ENCODE assay signal across 10 cellular contexts in the genomic region with DNA sequence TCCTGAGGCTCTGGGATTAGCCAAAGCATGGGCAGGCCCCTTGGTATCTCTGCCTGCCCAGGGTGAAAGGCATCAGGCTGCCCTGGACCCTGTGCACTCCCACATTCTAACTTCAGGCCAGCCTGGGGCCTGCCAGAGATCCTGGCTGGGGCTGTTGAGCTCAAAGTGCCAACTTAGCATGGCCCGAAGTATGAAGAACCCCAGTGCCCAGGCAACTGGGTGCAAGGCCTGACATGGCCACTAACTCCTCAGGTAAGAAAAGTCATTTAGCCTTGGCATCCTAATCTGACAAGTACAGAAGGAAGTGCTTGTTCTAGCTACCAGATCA. TPM values are rescaled to one million over a fixed set of nuclear protein-coding genes. Genes with fewer than 3 reads are reported as not detected.
A peak's percentile ranks its signal among the peaks of the same experiment; 100 is the strongest.
DNase-seq lines count a peak whose midpoint lies in the region; ATAC-seq and TF ChIP-seq lines count a peak whose summit lies in the region.
"Had no signal": no experiment of that assay in that cellular context is flagged by ENCODE, and none has a peak within 500 bp of the region (broad histone marks: within the 10 kb centered on the region; RNA-seq: fewer than 3 reads in every experiment).

No MANE protein-coding gene starts in this region.

- H3K27me3 Mint-ChIP-seq in CD4-positive, CD25-positive, alpha-beta regulatory T cell, result no peaks in the 10 kb centered on the region
- no peaks in the 10 kb centered on the region for H3K27me3 Mint-ChIP-seq in activated CD4-positive, alpha-beta memory T cell treated with anti-CD3 and anti-CD28 coated beads, Interleukin-2, amount 10 ng/mL, durations not matched to agents 7 days and 5 days

- peaks cover 100% of the 10 kb centered on the region for H3K4me1 ChIP-seq in CD4-positive, CD25-positive, alpha-beta regulatory T cell (ENCODE audit: control insufficient read depth, insufficient read depth, low read length, poor library complexity, severe bottlenecking)
- H3K4me1 ChIP-seq in heart right ventricle (peaks cover 68 to 100% (median 96%) of the 10 kb centered on the region in 9 donors), psoas muscle (peaks cover 94% of the 10 kb centered on the region)

- peaks cover 23 to 100% (median 74%) of the 10 kb centered on the region in 4 donors for H3K4me1 Mint-ChIP-seq in CD4-positive, CD25-positive, alpha-beta regulatory T cell
- peaks cover 100% of the 10 kb centered on the region for H3K4me1 Mint-ChIP-seq in activated CD4-positive, alpha-beta memory T cell treated with anti-CD3 and anti-CD28 coated beads, Interleukin-2, amount 10 ng/mL, durations not matched to agents 7 days and 5 days

- DNase-seq in CD4-positive, CD25-positive, alpha-beta regulatory T cell, result no peak
- no peak for DNase-seq in activated CD4-positive, alpha-beta memory T cell treated with anti-CD3 and anti-CD28 coated beads, Interleukin-2, amount 10 ng/mL, durations not matched to agents 7 days and 5 days
- no peak for DNase-seq in heart right ventricle
- peak in 1 of 2 donors; percentile 47 for DNase-seq in psoas muscle
- DNase-seq in COLO829 (ENCODE audit: low spot score), result no peak
- no peak for DNase-seq in NOMO-1 treated with DMSO at 0.1 percent for 48 hours (lab: John Stamatoyannopoulos, UW; ENCODE audit: unreplicated experiment)
- DNase-seq in ACHN, result no peak
- DNase-seq in NCI-H526 (lab: John Stamatoyannopoulos, UW), result no peak
- DNase-seq: Calu3, NCI-H526 treated with DMSO at 0.1 percent for 48 hours had no signal

- intact Hi-C loops in heart right ventricle (cut with DNase I), result loop anchor here in 5 of 10 donors (2.0 to 5.0 kb wide), 4 partner anchors 36 to 54 kb away; partner anchors contain the start of gene FAM53B (in 1 of the 5)
- intact Hi-C loops in psoas muscle (cut with DNase I), result loop anchor here in 1 of 2 donors (5.0 kb wide), 1 partner anchor 36 kb away; no protein-coding TSS in a partner anchor

- TF ChIP-seq CTCF in heart right ventricle (IDR thresholded peaks at IDR 0.05) (no peak), psoas muscle (IDR thresholded peaks at IDR 0.05) (no peak)

- H3K4me3 ChIP-seq in CD4-positive, CD25-positive, alpha-beta regulatory T cell (ENCODE audit: low read depth, low read length), result no peak overlapping the region
- no peak overlapping the region for H3K4me3 ChIP-seq in heart right ventricle
- no peak overlapping the region for H3K4me3 ChIP-seq in psoas muscle

- in situ Hi-C loops in ACHN (cut with HindIII; ENCODE audit: low pct_ligation_motif_present, low pct_unique_long_range_greater_than_20kb, low sequenced_read_pairs), result no loop called here

- CTCF ChIA-PET in activated CD4-positive, alpha-beta memory T cell treated with anti-CD3 and anti-CD28 coated beads, Interleukin-2, amount 10 ng/mL, durations not matched to agents 7 days and 5 days (lab: Charles Lee), result interaction anchor here (1.5 to 11.4 kb wide), 4 partner anchors 11 to 53 kb away, joined by 6 to 162 read pairs (median 13); no protein-coding TSS in a partner anchor

- ATAC-seq in CD4-positive, CD25-positive, alpha-beta regulatory T cell (ENCODE audit: low read depth in 2 of 2), result no peak
- ATAC-seq in heart right ventricle (peak in 3 of 8 donors; percentile 1 to 9 (median 8)), psoas muscle (no peak)

- POLR2A ChIA-PET in activated CD4-positive, alpha-beta memory T cell treated with anti-CD3 and anti-CD28 coated beads, Interleukin-2, amount 10 ng/mL, durations not matched to agents 7 days and 5 days (lab: Charles Lee), result interaction anchor here (0.9 to 15.0 kb wide), 9 partner anchors 8 to 82 kb away, joined by 3 to 460 read pairs (median 7); no protein-coding TSS in a partner anchor

- H3K9me3 ChIP-seq in CD4-positive, CD25-positive, alpha-beta regulatory T cell (ENCODE audit: control insufficient read depth in 2 of 2, low read length in 2 of 2), result no peaks in the 10 kb centered on the region
- no peaks in the 10 kb centered on the region for H3K9me3 ChIP-seq in heart right ventricle
- H3K9me3 ChIP-seq in psoas muscle, result no peaks in the 10 kb centered on the region

- peaks cover 17% of the 10 kb centered on the region for H3K36me3 ChIP-seq in CD4-positive, CD25-positive, alpha-beta regulatory T cell (ENCODE audit: control insufficient read depth, insufficient read depth, low read length)
- peaks cover 0 to 30% (median 0%) of the 10 kb centered on the region in 9 donors for H3K36me3 ChIP-seq in heart right ventricle
- peaks cover 0 to 3% of the 10 kb centered on the region in 2 donors for H3K36me3 ChIP-seq in psoas muscle (ENCODE audit: insufficient read depth in 1 of 2, low read depth in 1 of 2)

- 44 to 56% methylated on average over 1 of the region's 1 CpG for WGBS in heart right ventricle, 2 donors
- WGBS in psoas muscle, 3 donors, result 0 to 53% (median 23%) methylated on average over 1 of the region's 1 CpG

- H3K27ac ChIP-seq in CD4-positive, CD25-positive, alpha-beta regulatory T cell (ENCODE audit: insufficient read depth, low read length, poor library complexity, severe bottlenecking), result peak overlapping the region; percentile 94
- H3K27ac ChIP-seq in heart right ventricle, result peak overlapping the region; percentile 74 to 98 (median 91)
- peak overlapping the region; percentile 92 for H3K27ac ChIP-seq in psoas muscle

- H3K4me3 Mint-ChIP-seq in CD4-positive, CD25-positive, alpha-beta regulatory T cell, result peak overlapping the region; percentile 68 to 90 (median 74)
- no peak overlapping the region for H3K4me3 Mint-ChIP-seq in activated CD4-positive, alpha-beta memory T cell treated with anti-CD3 and anti-CD28 coated beads, Interleukin-2, amount 10 ng/mL, durations not matched to agents 7 days and 5 days

- H3K36me3 Mint-ChIP-seq in CD4-positive, CD25-positive, alpha-beta regulatory T cell, result peaks cover 29% of the 10 kb centered on the region
- H3K36me3 Mint-ChIP-seq in activated CD4-positive, alpha-beta memory T cell treated with anti-CD3 and anti-CD28 coated beads, Interleukin-2, amount 10 ng/mL, durations not matched to agents 7 days and 5 days (ENCODE audit: low read depth), result peaks cover 69% of the 10 kb centered on the region

- peak overlapping the region; percentile 90 to 100 (median 97) for H3K27ac Mint-ChIP-seq in CD4-positive, CD25-positive, alpha-beta regulatory T cell
- H3K27ac Mint-ChIP-seq in activated CD4-positive, alpha-beta memory T cell treated with anti-CD3 and anti-CD28 coated beads, Interleukin-2, amount 10 ng/mL, durations not matched to agents 7 days and 5 days, result peak overlapping the region; percentile 96

- H3K27me3 ChIP-seq in CD4-positive, CD25-positive, alpha-beta regulatory T cell (ENCODE audit: control insufficient read depth, insufficient read depth, low read length), result no peaks in the 10 kb centered on the region
- H3K27me3 ChIP-seq in heart right ventricle (no peaks in the 10 kb centered on the region), psoas muscle (ENCODE audit: insufficient read depth in 3 of 3, low read length in 2 of 3) (no peaks in the 10 kb centered on the region)

- H3K9me3 Mint-ChIP-seq in CD4-positive, CD25-positive, alpha-beta regulatory T cell, result no peaks in the 10 kb centered on the region
- H3K9me3 Mint-ChIP-seq in activated CD4-positive, alpha-beta memory T cell treated with anti-CD3 and anti-CD28 coated beads, Interleukin-2, amount 10 ng/mL, durations not matched to agents 7 days and 5 days, result no peaks in the 10 kb centered on the region

RNA-seq across cellular contexts. Expression of gene FAM53B, which starts 43.2 kb away (rescaled TPM):
- total RNA-seq in CD4-positive, CD25-positive, alpha-beta regulatory T cell, result 116 TPM
- 10 to 100 TPM in 3 of 4 donors, 1 to 10 TPM in 1; 5.8 to 22.2 (median 14.4) TPM for polyA plus RNA-seq in CD4-positive, CD25-positive, alpha-beta regulatory T cell
- 10 to 100 TPM; 44.9 to 46.6 TPM for total RNA-seq in activated CD4-positive, alpha-beta memory T cell treated with anti-CD3 and anti-CD28 coated beads, Interleukin-2, amount 10 ng/mL, durations not matched to agents 7 days and 5 days
- 10 to 100 TPM; 19.0 to 42.9 (median 31.3) TPM for total RNA-seq in heart right ventricle
- 10 to 100 TPM; 11.6 to 25.5 TPM for polyA plus RNA-seq in heart right ventricle
- 100 to 1,000 TPM in 1 of 4 donors, 10 to 100 TPM in 3; 31.0 to 142 (median 43.1) TPM for total RNA-seq in psoas muscle
- 100 to 1,000 TPM in 1 of 3 donors, 10 to 100 TPM in 2; 34.9 to 178 (median 55.8) TPM for polyA plus RNA-seq in psoas muscle
